Comparison of ENCODE assay signal across 2 cellular contexts in genomic region chr4:40327340-40327739, GRCh38.
TF ChIP-seq lines count a peak whose summit lies in the region.

No MANE protein-coding gene starts in this region.

TF ChIP-seq in A549, 52 proteins besides CTCF, POLR2A, EP300 and RAD21:
- TF ChIP-seq HES2 (IDR thresholded peaks at IDR 0.05) (no peak), E2F6 (IDR thresholded peaks at IDR 0.05; ENCODE audit: borderline replicate concordance, low read depth) (no peak), ZFP36 (IDR thresholded peaks at IDR 0.05; ENCODE audit: borderline replicate concordance, partially characterized antibody) (no peak), MAFK (IDR thresholded peaks at IDR 0.05; ENCODE audit: partially characterized antibody) (no peak), ZSCAN20 (CRISPR knock-in tag; IDR thresholded peaks at IDR 0.05) (no peak), ZNF302 (CRISPR knock-in tag; IDR thresholded peaks at IDR 0.05) (no peak), SMC3 (IDR thresholded peaks at IDR 0.05) (no peak), CEBPB (IDR thresholded peaks at IDR 0.05) (peak in 1 of 2 experiments; percentile 9; a peak in 2 of 4 replicates)

TF ChIP-seq in HepG2, 621 proteins besides CTCF, POLR2A, EP300 and RAD21:
- TF ChIP-seq FOXA1 (IDR thresholded peaks at IDR 0.05) = no peak
- TF ChIP-seq FOXA1 (CRISPR knock-in tag; IDR thresholded peaks at IDR 0.05) = no peak
- TF ChIP-seq CEBPB (IDR thresholded peaks at IDR 0.05; ENCODE audit: borderline replicate concordance, low read depth, low read length) = peak; percentile 89
- no peak for TF ChIP-seq ZNF768 (CRISPR knock-in tag; IDR thresholded peaks at IDR 0.05)
- TF ChIP-seq FLYWCH1 (CRISPR knock-in tag; IDR thresholded peaks at IDR 0.05) = no peak
- TF ChIP-seq HOXA9 (CRISPR knock-in tag; IDR thresholded peaks at IDR 0.05; ENCODE audit: borderline replicate concordance) = no peak
- no peak for TF ChIP-seq ZBTB3 (CRISPR knock-in tag; IDR thresholded peaks at IDR 0.05; ENCODE audit: borderline replicate concordance, low read depth)
- TF ChIP-seq CAMTA2 (CRISPR knock-in tag; IDR thresholded peaks at IDR 0.05; ENCODE audit: borderline replicate concordance) = no peak
- TF ChIP-seq ZSCAN20 (CRISPR knock-in tag; IDR thresholded peaks at IDR 0.05; ENCODE audit: borderline replicate concordance) = no peak
